Comparison of ENCODE assay signal across 1 cellular context in the genomic region with DNA sequence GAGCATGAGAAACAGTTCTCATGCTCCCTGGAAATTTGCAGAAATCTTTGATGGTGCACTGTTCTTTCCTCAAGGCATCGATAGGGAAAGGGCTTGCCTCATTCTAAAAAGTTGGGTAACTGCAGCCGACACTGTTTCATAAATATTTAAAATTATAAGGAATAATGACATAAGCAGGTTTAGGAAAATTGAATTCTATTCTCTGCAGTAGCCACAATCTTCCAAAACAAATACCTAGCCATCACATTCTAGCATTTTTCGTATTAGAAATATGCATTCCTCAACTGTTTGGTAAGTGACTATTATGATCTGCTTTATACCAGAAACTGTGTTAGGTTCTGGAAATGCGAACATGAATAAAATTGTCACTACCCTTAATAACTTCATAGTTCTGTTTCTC.
A peak's percentile ranks its signal among the peaks of the same experiment; 100 is the strongest.
TF ChIP-seq lines count a peak whose summit lies in the region.

No MANE protein-coding gene starts in this region.

TF ChIP-seq in SK-N-SH, 30 proteins besides CTCF, POLR2A, EP300 and RAD21:
- no peak for TF ChIP-seq FOXJ3 (CRISPR knock-in tag; IDR thresholded peaks at IDR 0.05)
- peak; percentile 76 for TF ChIP-seq TCF12 (IDR thresholded peaks at IDR 0.05)
- TF ChIP-seq EZH2phosphoT487 (IDR thresholded peaks at IDR 0.05; ENCODE audit: borderline replicate concordance, low read depth) = no peak
- TF ChIP-seq FOSL2 (IDR thresholded peaks at IDR 0.05; ENCODE audit: borderline replicate concordance, low read depth) = no peak; the same call in 1 of the 2 replicates
- TF ChIP-seq, protein P1, sequence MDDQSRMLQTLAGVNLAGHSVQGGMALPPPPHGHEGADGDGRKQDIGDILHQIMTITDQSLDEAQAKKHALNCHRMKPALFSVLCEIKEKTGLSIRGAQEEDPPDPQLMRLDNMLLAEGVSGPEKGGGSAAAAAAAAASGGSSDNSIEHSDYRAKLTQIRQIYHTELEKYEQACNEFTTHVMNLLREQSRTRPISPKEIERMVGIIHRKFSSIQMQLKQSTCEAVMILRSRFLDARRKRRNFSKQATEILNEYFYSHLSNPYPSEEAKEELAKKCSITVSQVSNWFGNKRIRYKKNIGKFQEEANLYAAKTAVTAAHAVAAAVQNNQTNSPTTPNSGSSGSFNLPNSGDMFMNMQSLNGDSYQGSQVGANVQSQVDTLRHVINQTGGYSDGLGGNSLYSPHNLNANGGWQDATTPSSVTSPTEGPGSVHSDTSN (IDR thresholded peaks at IDR 0.05) = peak; percentile 51
- TF ChIP-seq SMC3 (IDR thresholded peaks at IDR 0.05; ENCODE audit: low read depth, low read length) = no peak
- TF ChIP-seq, protein P2, sequence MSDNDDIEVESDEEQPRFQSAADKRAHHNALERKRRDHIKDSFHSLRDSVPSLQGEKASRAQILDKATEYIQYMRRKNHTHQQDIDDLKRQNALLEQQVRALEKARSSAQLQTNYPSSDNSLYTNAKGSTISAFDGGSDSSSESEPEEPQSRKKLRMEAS (IDR thresholded peaks at IDR 0.05; ENCODE audit: low read depth) = no peak
- no peak for TF ChIP-seq YY1 (IDR thresholded peaks at IDR 0.05; ENCODE audit: low read depth)
- TF ChIP-seq, protein P3, sequence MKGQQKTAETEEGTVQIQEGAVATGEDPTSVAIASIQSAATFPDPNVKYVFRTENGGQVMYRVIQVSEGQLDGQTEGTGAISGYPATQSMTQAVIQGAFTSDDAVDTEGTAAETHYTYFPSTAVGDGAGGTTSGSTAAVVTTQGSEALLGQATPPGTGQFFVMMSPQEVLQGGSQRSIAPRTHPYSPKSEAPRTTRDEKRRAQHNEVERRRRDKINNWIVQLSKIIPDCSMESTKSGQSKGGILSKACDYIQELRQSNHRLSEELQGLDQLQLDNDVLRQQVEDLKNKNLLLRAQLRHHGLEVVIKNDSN (IDR thresholded peaks at IDR 0.05; ENCODE audit: borderline replicate concordance, low read depth) = no peak
- TF ChIP-seq, protein P4, sequence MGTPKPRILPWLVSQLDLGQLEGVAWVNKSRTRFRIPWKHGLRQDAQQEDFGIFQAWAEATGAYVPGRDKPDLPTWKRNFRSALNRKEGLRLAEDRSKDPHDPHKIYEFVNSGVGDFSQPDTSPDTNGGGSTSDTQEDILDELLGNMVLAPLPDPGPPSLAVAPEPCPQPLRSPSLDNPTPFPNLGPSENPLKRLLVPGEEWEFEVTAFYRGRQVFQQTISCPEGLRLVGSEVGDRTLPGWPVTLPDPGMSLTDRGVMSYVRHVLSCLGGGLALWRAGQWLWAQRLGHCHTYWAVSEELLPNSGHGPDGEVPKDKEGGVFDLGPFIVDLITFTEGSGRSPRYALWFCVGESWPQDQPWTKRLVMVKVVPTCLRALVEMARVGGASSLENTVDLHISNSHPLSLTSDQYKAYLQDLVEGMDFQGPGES (IDR thresholded peaks at IDR 0.05; ENCODE audit: low read depth, low read length) = no peak
- no peak for TF ChIP-seq TAF1 (IDR thresholded peaks at IDR 0.05; ENCODE audit: borderline replicate concordance, low read depth, low read length)
- TF ChIP-seq NRF1 (IDR thresholded peaks at IDR 0.05; ENCODE audit: low read depth, low read length) = no peak
- no peak for TF ChIP-seq SIN3A (IDR thresholded peaks at IDR 0.05; ENCODE audit: borderline replicate concordance, low read depth, low read length)
- 0 out of 2 replicates have a peak, but pooled peaks have one; percentile 29 for TF ChIP-seq JUND (IDR thresholded peaks at IDR 0.05)
- TF ChIP-seq GATA2 (CRISPR knock-in tag; IDR thresholded peaks at IDR 0.05) = no peak
- no peak for TF ChIP-seq RXRA (IDR thresholded peaks at IDR 0.05; ENCODE audit: borderline replicate concordance, low read depth)
- TF ChIP-seq RFX5 (IDR thresholded peaks at IDR 0.05; ENCODE audit: low read length) = no peak
- TF ChIP-seq MXI1 (IDR thresholded peaks at IDR 0.05; ENCODE audit: low read depth, low read length) = no peak
- peak; percentile 49; the same call in 1 of the 2 replicates for TF ChIP-seq FOXM1 (IDR thresholded peaks at IDR 0.05; ENCODE audit: low read depth)
- no peak for TF ChIP-seq RCOR1 (IDR thresholded peaks at IDR 0.05; ENCODE audit: low read length)
- TF ChIP-seq CHD2 (IDR thresholded peaks at IDR 0.05; ENCODE audit: low read length, partially characterized antibody) = no peak
- TF ChIP-seq, protein P5, sequence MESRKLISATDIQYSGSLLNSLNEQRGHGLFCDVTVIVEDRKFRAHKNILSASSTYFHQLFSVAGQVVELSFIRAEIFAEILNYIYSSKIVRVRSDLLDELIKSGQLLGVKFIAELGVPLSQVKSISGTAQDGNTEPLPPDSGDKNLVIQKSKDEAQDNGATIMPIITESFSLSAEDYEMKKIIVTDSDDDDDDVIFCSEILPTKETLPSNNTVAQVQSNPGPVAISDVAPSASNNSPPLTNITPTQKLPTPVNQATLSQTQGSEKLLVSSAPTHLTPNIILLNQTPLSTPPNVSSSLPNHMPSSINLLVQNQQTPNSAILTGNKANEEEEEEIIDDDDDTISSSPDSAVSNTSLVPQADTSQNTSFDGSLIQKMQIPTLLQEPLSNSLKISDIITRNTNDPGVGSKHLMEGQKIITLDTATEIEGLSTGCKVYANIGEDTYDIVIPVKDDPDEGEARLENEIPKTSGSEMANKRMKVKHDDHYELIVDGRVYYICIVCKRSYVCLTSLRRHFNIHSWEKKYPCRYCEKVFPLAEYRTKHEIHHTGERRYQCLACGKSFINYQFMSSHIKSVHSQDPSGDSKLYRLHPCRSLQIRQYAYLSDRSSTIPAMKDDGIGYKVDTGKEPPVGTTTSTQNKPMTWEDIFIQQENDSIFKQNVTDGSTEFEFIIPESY (IDR thresholded peaks at IDR 0.05; ENCODE audit: borderline replicate concordance, low read depth) = no peak
- TF ChIP-seq, protein P6, sequence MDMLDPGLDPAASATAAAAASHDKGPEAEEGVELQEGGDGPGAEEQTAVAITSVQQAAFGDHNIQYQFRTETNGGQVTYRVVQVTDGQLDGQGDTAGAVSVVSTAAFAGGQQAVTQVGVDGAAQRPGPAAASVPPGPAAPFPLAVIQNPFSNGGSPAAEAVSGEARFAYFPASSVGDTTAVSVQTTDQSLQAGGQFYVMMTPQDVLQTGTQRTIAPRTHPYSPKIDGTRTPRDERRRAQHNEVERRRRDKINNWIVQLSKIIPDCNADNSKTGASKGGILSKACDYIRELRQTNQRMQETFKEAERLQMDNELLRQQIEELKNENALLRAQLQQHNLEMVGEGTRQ (IDR thresholded peaks at IDR 0.05; ENCODE audit: borderline replicate concordance, low read depth, low read length) = no peak
- peak; percentile 51; the same call in 1 of the 2 replicates for TF ChIP-seq TEAD4 (IDR thresholded peaks at IDR 0.05; ENCODE audit: borderline replicate concordance, insufficient read depth)
- no peak for TF ChIP-seq POLR2AphosphoS5 (IDR thresholded peaks at IDR 0.05; ENCODE audit: low read depth, low read length)
